ENCODE assay signal across 21 cellular contexts in genomic region chr2:71659868-71660518, GRCh38.
"Had no signal": no experiment of that assay in that cellular context is flagged by ENCODE, and none has a peak within 500 bp of the region (broad histone marks: within the 10 kb centered on the region; RNA-seq: fewer than 3 reads in every experiment).

No MANE protein-coding gene starts in this region.

- H3K9me3 ChIP-seq: psoas muscle, upper lobe of right lung had no signal

- H3K27me3 Mint-ChIP-seq: effector memory CD8-positive, alpha-beta T cell; naive B cell had no signal

- H3K27ac ChIP-seq: esophagus squamous epithelium, gastroesophageal sphincter, left ventricle myocardium inferior, psoas muscle, skin epidermis, tibial nerve, upper lobe of right lung, vagina had no signal

- H3K36me3 ChIP-seq: esophagus squamous epithelium, upper lobe of right lung, vagina had no signal

- DNase-seq: central memory CD4-positive, alpha-beta T cell; effector memory CD8-positive, alpha-beta T cell; esophagus squamous epithelium; foreskin fibroblast; glutamatergic neuron; left cardiac atrium; left ventricle myocardium inferior; mesendoderm; naive B cell; nucleus accumbens; psoas muscle; retina; stimulated activated CD4-positive, alpha-beta T cell treated with anti-CD3 and anti-CD28 coated beads, Interleukin-12 subunit alpha, Interleukin-12 subunit beta, amount 100 ng/mL, for 4 hours; stimulated activated CD4-positive, alpha-beta T cell treated with anti-CD3 and anti-CD28 coated beads, Interleukin-2, amount 100 ng/mL, for 48 hours; stimulated activated naive CD8-positive, alpha-beta T cell treated with anti-CD3 and anti-CD28 coated beads, Interleukin-15, Interleukin-2, amounts not matched to agents 100 U/mL and 50 U/mL, for 24 hours; upper lobe of right lung had no signal

- H3K4me3 Mint-ChIP-seq: effector memory CD8-positive, alpha-beta T cell; naive B cell had no signal

- H3K4me3 ChIP-seq: esophagus squamous epithelium, gastroesophageal sphincter, left ventricle myocardium inferior, psoas muscle, skin epidermis, tibial nerve, upper lobe of right lung, vagina had no signal

- H3K27me3 ChIP-seq: esophagus squamous epithelium, gastroesophageal sphincter, tibial nerve, upper lobe of right lung, vagina had no signal

- ATAC-seq: effector memory CD8-positive, alpha-beta T cell; gastroesophageal sphincter; left cardiac atrium; psoas muscle; sciatic nerve; stimulated activated naive CD8-positive, alpha-beta T cell treated with anti-CD3 and anti-CD28 coated beads, Interleukin-15, Interleukin-2, amounts not matched to agents 100 U/mL and 50 U/mL, for 24 hours; upper lobe of right lung had no signal

- H3K27ac Mint-ChIP-seq: effector memory CD8-positive, alpha-beta T cell; naive B cell had no signal

- H3K4me1 Mint-ChIP-seq: naive B cell had no signal

- H3K4me1 ChIP-seq: esophagus squamous epithelium, gastroesophageal sphincter, left ventricle myocardium inferior, psoas muscle, tibial nerve, upper lobe of right lung, vagina had no signal
